Comparison of ENCODE assay signal across 12 cellular contexts in the genomic region with DNA sequence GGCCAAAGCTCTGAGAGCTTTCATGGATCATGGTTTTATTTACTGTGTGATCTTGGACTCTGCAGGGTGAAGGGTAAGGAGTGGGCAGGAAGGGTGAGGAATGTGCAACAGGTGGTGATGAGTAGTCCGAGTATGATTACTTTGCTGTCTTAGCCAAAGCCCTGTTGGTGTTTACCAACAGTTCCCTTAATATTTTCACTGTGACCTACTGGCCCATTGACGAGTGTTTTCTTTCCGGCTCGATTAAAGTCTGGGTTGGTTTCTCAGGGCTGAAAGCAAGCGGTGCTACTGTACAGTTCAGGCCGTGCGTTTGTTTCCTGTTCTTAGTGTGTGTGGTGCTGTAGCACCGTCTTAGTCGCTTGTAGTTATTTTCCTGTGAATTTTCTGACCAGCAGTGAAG. TPM values are rescaled to one million over a fixed set of nuclear protein-coding genes. Genes with fewer than 3 reads are reported as not detected.
DNase-seq lines count a peak whose midpoint lies in the region; ATAC-seq and TF ChIP-seq lines count a peak whose summit lies in the region.
"Had no signal": no experiment of that assay in that cellular context is flagged by ENCODE, and none has a peak within 500 bp of the region (broad histone marks: within the 10 kb centered on the region; RNA-seq: fewer than 3 reads in every experiment).

No MANE protein-coding gene starts in this region.

- H3K4me1 ChIP-seq in mucosa of rectum (ENCODE audit: control insufficient read depth in 2 of 2, insufficient read depth in 2 of 2, low read length in 2 of 2) = peaks cover 0 to 4% of the 10 kb centered on the region in 2 donors

- no peaks in the 10 kb centered on the region for H3K36me3 ChIP-seq in BJ (ENCODE audit: control insufficient read depth, insufficient read depth, low read length)
- no peaks in the 10 kb centered on the region for H3K36me3 ChIP-seq in mucosa of rectum (ENCODE audit: control insufficient read depth in 2 of 2, insufficient read depth in 2 of 2, low read length in 2 of 2)

- no peak for TF ChIP-seq CTCF in BJ (IDR thresholded peaks at IDR 0.05; ENCODE audit: insufficient read depth, low read depth, low read length)

- H3K9ac ChIP-seq in mucosa of rectum (ENCODE audit: low read depth in 1 of 2, low read length in 2 of 2) = no peak overlapping the region

- peak; percentile 20 for ATAC-seq in GM21529 (IDR thresholded peaks at IDR 0.05; ENCODE audit: unreplicated experiment)
- ATAC-seq: activated T-cell treated with anti-CD3 and anti-CD28 coated beads, Interleukin-2, amount 50 U/mL, for 4 hours had no signal

- H3K27me3 ChIP-seq in BJ (ENCODE audit: control insufficient read depth, insufficient read depth, low read length) (no peaks in the 10 kb centered on the region), mucosa of rectum (ENCODE audit: control insufficient read depth in 2 of 2, insufficient read depth in 2 of 2, low read length in 2 of 2) (no peaks in the 10 kb centered on the region)

- no peak for DNase-seq in BJ (ENCODE audit: low read depth)
- peak; percentile 19 for DNase-seq in RPMI8226
- no peak for DNase-seq in NCI-H1436 (lab: John Stamatoyannopoulos, UW)
- no peak for DNase-seq in hypothalamus (lab: John Stamatoyannopoulos, UW)
- no peak for DNase-seq in head of caudate nucleus
- no peak for DNase-seq in NOMO-1 treated with DMSO at 0.1 percent for 48 hours (lab: John Stamatoyannopoulos, UW; ENCODE audit: unreplicated experiment)
- DNase-seq: activated T-cell treated with anti-CD3 and anti-CD28 coated beads, Interleukin-2, amount 50 U/mL, for 4 hours; NCI-H1417; substantia nigra had no signal

- CTCF ChIA-PET in BJ (lab: Yijun Ruan, JAX) = interaction anchor here (1.0 to 1.4 kb wide), 2 partner anchors 270 to 279 kb away, joined by 3 to 4 read pairs; no protein-coding TSS in a partner anchor

- H3K4me3 ChIP-seq in BJ (ENCODE audit: low read depth, low read length) (peak overlapping the region; percentile 22; the same call in 1 of the 2 replicates), mucosa of rectum (ENCODE audit: low read length in 2 of 2) (peak overlapping the region; percentile 8 to 46)

- POLR2A ChIA-PET in BJ (lab: Charles Lee) = no interaction called here

- no peaks in the 10 kb centered on the region for H3K9me3 ChIP-seq in mucosa of rectum (ENCODE audit: control insufficient read depth in 2 of 2, low read length in 2 of 2)

- intact Hi-C loops in head of caudate nucleus (cut with DNase I) = no loop called here

- no peak overlapping the region for H3K27ac ChIP-seq in mucosa of rectum (ENCODE audit: low read depth in 2 of 2, low read length in 2 of 2)
- H3K27ac ChIP-seq: HL-60 had no signal

RNA-seq across cellular contexts. Expression of a gene that starts 2.6 kb away (rescaled TPM):
- 17.7 and 21.9 TPM in 2 replicates for polyA plus RNA-seq in BJ (2011; rRNA removed)
- polyA minus RNA-seq in BJ (2011; rRNA and poly(A)+ RNA removed) = 23.0 and 26.0 TPM in 2 replicates
